Comparison of ENCODE assay signal across 8 cellular contexts in genomic region chr7:102122026-102122425, GRCh38.
DNase-seq lines count a peak whose midpoint lies in the region; ATAC-seq and TF ChIP-seq lines count a peak whose summit lies in the region.

No MANE protein-coding gene starts in this region.

- H3K4me3 ChIP-seq in astrocyte of the spinal cord (ENCODE audit: low read depth, low read length), result no peak overlapping the region

- in situ Hi-C loops in astrocyte of the spinal cord (cut with HindIII; ENCODE audit: low sequenced_read_pairs), result no loop called here

- peak; percentile 63 for DNase-seq in GM03348 (ENCODE audit: low spot score)
- peak; percentile 48 for DNase-seq in NCI-H1048 (lab: John Stamatoyannopoulos, UW)
- DNase-seq in astrocyte of the spinal cord (ENCODE audit: low read depth, low spot score), result peak; percentile 76
- peak; percentile 35 for DNase-seq in myocyte (ENCODE audit: low read depth)
- DNase-seq in epidermal melanocyte (ENCODE audit: insufficient read length, low spot score), result no peak
- no peak for DNase-seq in DMS114 treated with DMSO at 0.1 percent for 48 hours (lab: John Stamatoyannopoulos, UW; ENCODE audit: unreplicated experiment)

- ATAC-seq in HG03432 (IDR thresholded peaks at IDR 0.05; ENCODE audit: unreplicated experiment) (no peak), HG02938 (IDR thresholded peaks at IDR 0.05; ENCODE audit: unreplicated experiment) (no peak)

- TF ChIP-seq CTCF in astrocyte of the spinal cord (IDR thresholded peaks at IDR 0.05; ENCODE audit: low read depth, low read length), result no peak

Comparison
In these comparisons a context has a peak if more than half of its experiments do, and no peak if none do; other contexts are left out.
1. DNase-seq: peak in GM03348 (single experiment), NCI-H1048 (single experiment), astrocyte of the spinal cord (single experiment) and myocyte (single experiment); none in epidermal melanocyte (single experiment) and DMS114 treated with DMSO at 0.1 percent for 48 hours (single experiment).